ENCODE assay signal across 6 cellular contexts in the genomic region with DNA sequence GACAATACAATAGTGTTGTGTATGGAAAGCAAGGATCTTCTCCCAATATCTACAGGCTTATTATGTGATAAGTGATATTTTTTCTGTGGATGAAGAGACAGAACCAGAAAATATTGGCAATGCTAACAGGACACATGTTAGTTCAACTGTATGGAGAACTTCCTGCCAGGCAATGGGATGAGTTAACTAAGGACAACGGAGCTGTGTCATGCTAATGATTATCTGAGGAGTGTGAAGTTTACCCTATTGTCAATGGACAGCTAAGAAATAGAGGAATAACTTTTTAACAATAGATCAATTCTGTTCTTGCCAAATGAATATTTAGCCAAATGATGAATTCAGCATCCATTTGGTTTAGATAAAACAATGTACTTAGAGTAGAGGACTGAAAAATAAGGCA.
"Had no signal": no experiment of that assay in that cellular context is flagged by ENCODE, and none has a peak within 500 bp of the region (broad histone marks: within the 10 kb centered on the region; RNA-seq: fewer than 3 reads in every experiment).

No MANE protein-coding gene starts in this region.

- DNase-seq: GM23248, H9, HCEC 1CT, KBM-7 had no signal

- H3K4me1 Mint-ChIP-seq: IgD-negative memory B cell had no signal

- ATAC-seq: HepG2 had no signal

- H3K4me3 ChIP-seq: GM23248 had no signal

- H3K4me3 Mint-ChIP-seq: H9, IgD-negative memory B cell had no signal

- H3K27me3 Mint-ChIP-seq: IgD-negative memory B cell had no signal

- H3K9ac ChIP-seq: GM23248 had no signal

- H3K36me3 Mint-ChIP-seq: IgD-negative memory B cell had no signal

- H2AFZ ChIP-seq: GM23248 had no signal

- H3K27ac Mint-ChIP-seq: IgD-negative memory B cell had no signal

- H3K27ac ChIP-seq: GM23248 had no signal
